ENCODE assay signal across 29 cellular contexts in genomic region chr6:138965291-138965874, GRCh38.
"Had no signal": no experiment of that assay in that cellular context is flagged by ENCODE, and none has a peak within 500 bp of the region (broad histone marks: within the 10 kb centered on the region; RNA-seq: fewer than 3 reads in every experiment).

No MANE protein-coding gene starts in this region.

- H3K9me3 ChIP-seq: MG63, Peyer's patch, SJSA1, SK-N-SH had no signal

- H3K27ac ChIP-seq: brain microvascular endothelial cell, Peyer's patch, SJSA1 had no signal

- DNase-seq: activated CD4-positive, alpha-beta T cell treated with anti-CD3 and anti-CD28 coated beads for 36 hours; activated CD4-positive, alpha-beta T cell treated with anti-CD3 and anti-CD28 coated beads, Interleukin-2, amount 10 ng/mL, durations not matched to agents 7 days and 5 days; activated CD4-positive, alpha-beta T cell treated with anti-CD3 and anti-CD28 coated beads, Interleukin-2, amount 50 U/mL, for 48 hours; activated CD8-positive, alpha-beta T cell treated with anti-CD3 and anti-CD28 coated beads, Interleukin-2, amount 10 ng/mL, durations not matched to agents 7 days and 5 days; activated gamma-delta T cell treated with Interleukin-2 at 50 U/mL for 16 hours; activated naive CD4-positive, alpha-beta T cell treated with anti-CD3 and anti-CD28 coated beads, Interleukin-2, amount 10 ng/mL, durations not matched to agents 7 days and 5 days; activated naive CD8-positive, alpha-beta T cell treated with anti-CD3 and anti-CD28 coated beads, Interleukin-2, amount 50 U/mL, for 24 hours; activated T-cell treated with anti-CD3 and anti-CD28 coated beads, Interleukin-2, amount 50 U/mL, for 24 hours; anterior cingulate cortex; brain microvascular endothelial cell; Kasumi-1; KBM-7; MG63; NCI-H1048; NCI-H1694; NCI-H1930; NCI-H2081 treated with DMSO at 0.1 percent for 48 hours; NCI-H226; NCI-H524 treated with DMSO at 0.1 percent for 48 hours; NCI-H748 treated with DMSO at 0.1 percent for 48 hours; NK-92 treated with Interleukin-12 subunit alpha and Interleukin-12 subunit beta, amount 100 ng/mL, for 24 hours; PC-3; Peyer's patch; RPMI8226; SHP77 treated with DMSO at 0.1 percent for 48 hours; SK-N-SH had no signal

- ATAC-seq: activated CD4-positive, alpha-beta T cell treated with anti-CD3 and anti-CD28 coated beads for 36 hours; activated CD4-positive, CD25-positive, alpha-beta regulatory T cell treated with anti-CD3 and anti-CD28 coated beads, Interleukin-2, amount 50 U/mL, for 24 hours; activated CD8-positive, alpha-beta T cell treated with anti-CD3 and anti-CD28 coated beads, Interleukin-2, amount 10 ng/mL, durations not matched to agents 7 days and 5 days; activated naive CD8-positive, alpha-beta T cell treated with anti-CD3 and anti-CD28 coated beads, Interleukin-2, amount 50 U/mL, for 24 hours; PC-3; WTC11 had no signal

- H3K4me3 ChIP-seq: MG63, Peyer's patch, SJSA1 had no signal

- H3K36me3 ChIP-seq: brain microvascular endothelial cell, MG63, Peyer's patch, SJSA1 had no signal

- H3K27me3 ChIP-seq: brain microvascular endothelial cell, MG63, Peyer's patch, SJSA1 had no signal
